1 cellular context compared by ENCODE assay signal in the genomic region with DNA sequence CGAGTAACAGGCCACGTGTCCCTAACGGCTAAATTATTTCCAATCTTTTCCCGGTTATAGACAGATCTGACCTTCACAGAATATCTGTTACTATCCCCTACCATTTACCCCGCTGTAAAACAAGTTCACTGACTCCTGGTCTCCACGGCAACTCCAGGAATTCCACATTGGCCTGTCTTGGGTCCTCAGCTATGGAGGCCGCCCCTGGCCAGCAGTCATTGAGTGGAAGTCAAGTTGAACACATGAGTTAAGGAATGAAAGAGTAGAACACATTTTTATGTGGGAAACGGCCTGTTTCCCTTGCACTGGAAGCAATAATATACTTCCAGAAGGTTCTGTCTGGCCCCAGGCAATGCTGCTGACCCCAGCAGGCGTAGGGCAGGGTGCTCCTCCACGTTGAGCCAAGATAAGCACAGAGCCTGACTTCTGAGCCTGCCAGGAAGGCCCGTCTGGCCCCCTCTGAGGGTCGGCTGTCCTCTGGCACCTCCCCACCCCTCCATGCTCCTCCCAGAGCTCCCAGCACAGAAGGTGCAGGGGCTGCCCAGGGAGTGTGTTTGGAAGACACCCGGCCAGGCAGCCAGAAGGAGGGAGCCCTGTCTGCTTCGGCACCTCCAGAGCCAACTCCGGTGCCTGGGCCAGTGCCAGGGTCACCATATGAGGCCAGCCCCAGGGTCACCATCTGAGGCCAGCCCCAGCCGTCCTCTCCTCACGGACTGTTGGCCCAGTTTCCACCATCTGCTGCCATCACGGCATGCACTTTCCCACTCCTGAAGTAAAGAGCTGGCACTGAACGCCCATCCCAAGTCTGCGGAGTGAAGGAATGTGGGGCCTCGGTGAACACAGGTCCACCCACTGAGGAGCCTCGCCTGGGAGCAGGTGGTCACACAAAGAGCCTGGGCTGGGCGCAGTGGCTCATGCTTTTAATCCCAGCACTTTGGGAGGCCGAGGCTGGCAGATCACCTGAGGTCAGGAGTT.
TF ChIP-seq lines count a peak whose summit lies in the region.

No MANE protein-coding gene starts in this region.

TF ChIP-seq in HepG2, 621 proteins besides CTCF, POLR2A, EP300 and RAD21 (continued from another document):
- TF ChIP-seq, protein P1, sequence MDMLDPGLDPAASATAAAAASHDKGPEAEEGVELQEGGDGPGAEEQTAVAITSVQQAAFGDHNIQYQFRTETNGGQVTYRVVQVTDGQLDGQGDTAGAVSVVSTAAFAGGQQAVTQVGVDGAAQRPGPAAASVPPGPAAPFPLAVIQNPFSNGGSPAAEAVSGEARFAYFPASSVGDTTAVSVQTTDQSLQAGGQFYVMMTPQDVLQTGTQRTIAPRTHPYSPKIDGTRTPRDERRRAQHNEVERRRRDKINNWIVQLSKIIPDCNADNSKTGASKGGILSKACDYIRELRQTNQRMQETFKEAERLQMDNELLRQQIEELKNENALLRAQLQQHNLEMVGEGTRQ (IDR thresholded peaks at IDR 0.05; ENCODE audit: low read depth, low read length): no peak
- TF ChIP-seq, protein P1 (CRISPR knock-in tag; IDR thresholded peaks at IDR 0.05; ENCODE audit: borderline replicate concordance): no peak
- TF ChIP-seq, protein P2, sequence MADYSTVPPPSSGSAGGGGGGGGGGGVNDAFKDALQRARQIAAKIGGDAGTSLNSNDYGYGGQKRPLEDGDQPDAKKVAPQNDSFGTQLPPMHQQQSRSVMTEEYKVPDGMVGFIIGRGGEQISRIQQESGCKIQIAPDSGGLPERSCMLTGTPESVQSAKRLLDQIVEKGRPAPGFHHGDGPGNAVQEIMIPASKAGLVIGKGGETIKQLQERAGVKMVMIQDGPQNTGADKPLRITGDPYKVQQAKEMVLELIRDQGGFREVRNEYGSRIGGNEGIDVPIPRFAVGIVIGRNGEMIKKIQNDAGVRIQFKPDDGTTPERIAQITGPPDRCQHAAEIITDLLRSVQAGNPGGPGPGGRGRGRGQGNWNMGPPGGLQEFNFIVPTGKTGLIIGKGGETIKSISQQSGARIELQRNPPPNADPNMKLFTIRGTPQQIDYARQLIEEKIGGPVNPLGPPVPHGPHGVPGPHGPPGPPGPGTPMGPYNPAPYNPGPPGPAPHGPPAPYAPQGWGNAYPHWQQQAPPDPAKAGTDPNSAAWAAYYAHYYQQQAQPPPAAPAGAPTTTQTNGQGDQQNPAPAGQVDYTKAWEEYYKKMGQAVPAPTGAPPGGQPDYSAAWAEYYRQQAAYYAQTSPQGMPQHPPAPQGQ (CRISPR knock-in tag; IDR thresholded peaks at IDR 0.05; ENCODE audit: borderline replicate concordance): no peak
- TF ChIP-seq NRL (CRISPR knock-in tag; IDR thresholded peaks at IDR 0.05; ENCODE audit: borderline replicate concordance): no peak
- no peak for TF ChIP-seq KLF16 (CRISPR knock-in tag; IDR thresholded peaks at IDR 0.05)
- no peak for TF ChIP-seq ZIK1 (CRISPR knock-in tag; IDR thresholded peaks at IDR 0.05; ENCODE audit: borderline replicate concordance, low read depth)
- no peak for TF ChIP-seq ZNF326 (CRISPR knock-in tag; IDR thresholded peaks at IDR 0.05; ENCODE audit: borderline replicate concordance)
- no peak for TF ChIP-seq ZNF550 (CRISPR knock-in tag; IDR thresholded peaks at IDR 0.05; ENCODE audit: borderline replicate concordance)
